Comparison of ENCODE assay signal across 21 cellular contexts in the genomic region with DNA sequence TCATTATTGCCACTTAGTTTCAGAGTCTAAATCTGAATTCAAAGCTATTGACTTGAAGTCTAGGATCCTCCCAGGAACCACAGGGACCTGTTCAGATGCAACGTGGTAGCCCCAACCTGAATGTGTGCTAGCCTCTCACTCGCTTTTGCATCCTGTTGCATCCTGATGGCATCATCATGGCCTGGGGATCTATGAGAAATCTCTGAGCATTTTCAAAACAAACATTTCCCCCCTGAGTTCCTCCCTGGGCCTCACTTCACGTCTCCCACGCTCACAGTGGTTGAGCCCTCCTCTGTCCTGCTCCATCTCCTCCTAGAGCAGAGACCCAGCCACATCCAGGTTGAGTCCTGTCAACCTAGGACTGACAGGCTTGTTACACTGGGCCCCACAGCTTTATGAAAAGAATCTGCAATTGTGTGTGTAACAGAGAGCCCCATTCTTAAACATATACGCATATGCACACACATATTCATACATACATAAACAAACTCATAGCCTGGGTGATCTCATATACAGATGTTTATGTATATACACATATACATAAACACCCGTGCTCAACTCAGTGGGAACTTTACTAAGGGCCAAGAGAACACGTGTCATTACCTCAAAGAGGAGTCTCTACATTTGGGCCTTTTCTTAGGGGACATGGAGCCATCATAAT. TPM values are rescaled to one million over a fixed set of nuclear protein-coding genes. Genes with fewer than 3 reads are reported as not detected.
DNase-seq lines count a peak whose midpoint lies in the region; ATAC-seq lines count a peak whose summit lies in the region.
"Had no signal": no experiment of that assay in that cellular context is flagged by ENCODE, and none has a peak within 500 bp of the region (broad histone marks: within the 10 kb centered on the region; RNA-seq: fewer than 3 reads in every experiment).

No MANE protein-coding gene starts in this region.

- no peak overlapping the region for H3K4me3 ChIP-seq in CD4-positive, CD25-positive, alpha-beta regulatory T cell (ENCODE audit: low read depth, low read length)

- H3K4me1 ChIP-seq in CD4-positive, CD25-positive, alpha-beta regulatory T cell (ENCODE audit: control insufficient read depth, insufficient read depth, low read length, poor library complexity, severe bottlenecking) = peaks cover 4% of the 10 kb centered on the region
- H3K4me1 ChIP-seq: BE2C had no signal

- no peak for ATAC-seq in CD4-positive, CD25-positive, alpha-beta regulatory T cell (ENCODE audit: low read depth in 2 of 2)
- ATAC-seq in naive thymus-derived CD8-positive, alpha-beta T cell = no peak
- no peak for ATAC-seq in HG02973 (IDR thresholded peaks at IDR 0.05; ENCODE audit: unreplicated experiment)

- H3K27ac Mint-ChIP-seq in activated CD4-positive, alpha-beta T cell treated with anti-CD3 and anti-CD28 coated beads, Interleukin-2, amount 10 ng/mL, durations not matched to agents 24 days and 14 days = peak overlapping the region; percentile 36
- H3K27ac Mint-ChIP-seq in CD4-positive, CD25-positive, alpha-beta regulatory T cell = peak overlapping the region in 2 of 3 donors; percentile 24 to 62
- H3K27ac Mint-ChIP-seq in naive thymus-derived CD8-positive, alpha-beta T cell = peak overlapping the region in 9 of 10 donors; percentile 91 to 100 (median 97)

- no peak for DNase-seq in activated CD4-positive, alpha-beta T cell treated with anti-CD3 and anti-CD28 coated beads, Interleukin-2, amount 10 ng/mL, durations not matched to agents 24 days and 14 days
- no peak for DNase-seq in activated CD4-positive, alpha-beta T cell treated with anti-CD3 and anti-CD28 coated beads, Interleukin-2, amount 50 U/mL, for 1 hour
- DNase-seq in CD4-positive, CD25-positive, alpha-beta regulatory T cell = no peak
- DNase-seq in activated CD8-positive, alpha-beta memory T cell treated with anti-CD3 and anti-CD28 coated beads, Interleukin-2, amount 50 U/mL, for 48 hours = peak; percentile 35
- DNase-seq in naive thymus-derived CD8-positive, alpha-beta T cell = no peak
- DNase-seq in HPDE6-E6E7 (ENCODE audit: extremely low spot score) (no peak), RPMI8226 (no peak)
- DNase-seq: 8988T; BE2C; CD8-positive, alpha-beta memory T cell; DMS79 treated with DMSO at 0.1 percent for 48 hours; HCEC 1CT; MV-4-11; NCI-H1417 treated with DMSO at 0.1 percent for 48 hours; NCI-H1930; NCI-H446; OCI-M1; SIG-M5 had no signal

- peaks cover 2% of the 10 kb centered on the region for H3K36me3 Mint-ChIP-seq in activated CD4-positive, alpha-beta T cell treated with anti-CD3 and anti-CD28 coated beads, Interleukin-2, amount 10 ng/mL, durations not matched to agents 24 days and 14 days (ENCODE audit: low read depth)
- no peaks in the 10 kb centered on the region for H3K36me3 Mint-ChIP-seq in CD4-positive, CD25-positive, alpha-beta regulatory T cell
- H3K36me3 Mint-ChIP-seq in naive thymus-derived CD8-positive, alpha-beta T cell = peaks cover 0 to 3% (median 1%) of the 10 kb centered on the region in 3 donors

- H3K27me3 ChIP-seq in CD4-positive, CD25-positive, alpha-beta regulatory T cell (ENCODE audit: control insufficient read depth, insufficient read depth, low read length) = peaks cover 7% of the 10 kb centered on the region

- no peak overlapping the region for H3K4me3 Mint-ChIP-seq in activated CD4-positive, alpha-beta T cell treated with anti-CD3 and anti-CD28 coated beads, Interleukin-2, amount 10 ng/mL, durations not matched to agents 24 days and 14 days
- no peak overlapping the region for H3K4me3 Mint-ChIP-seq in CD4-positive, CD25-positive, alpha-beta regulatory T cell
- H3K4me3 Mint-ChIP-seq in naive thymus-derived CD8-positive, alpha-beta T cell = peak overlapping the region in 6 of 10 donors; percentile 20 to 65 (median 44)
- H3K4me3 Mint-ChIP-seq: CD8-positive, alpha-beta memory T cell had no signal

- peaks cover 48% of the 10 kb centered on the region for H3K4me1 Mint-ChIP-seq in activated CD4-positive, alpha-beta T cell treated with anti-CD3 and anti-CD28 coated beads, Interleukin-2, amount 10 ng/mL, durations not matched to agents 24 days and 14 days
- H3K4me1 Mint-ChIP-seq in CD4-positive, CD25-positive, alpha-beta regulatory T cell = peaks cover 0 to 75% (median 6%) of the 10 kb centered on the region in 4 donors
- H3K4me1 Mint-ChIP-seq in naive thymus-derived CD8-positive, alpha-beta T cell = peaks cover 60 to 99% (median 97%) of the 10 kb centered on the region in 4 donors

- H3K27ac ChIP-seq in CD4-positive, CD25-positive, alpha-beta regulatory T cell (ENCODE audit: insufficient read depth, low read length, poor library complexity, severe bottlenecking) = no peak overlapping the region

- POLR2A ChIA-PET in naive thymus-derived CD8-positive, alpha-beta T cell (lab: Charles Lee) = interaction anchor here (1.2 to 1.6 kb wide), 3 partner anchors 17 to 41 kb away, joined by 3 to 4 read pairs (median 4); no protein-coding TSS in a partner anchor

- H3K36me3 ChIP-seq in CD4-positive, CD25-positive, alpha-beta regulatory T cell (ENCODE audit: control insufficient read depth, insufficient read depth, low read length) = no peaks in the 10 kb centered on the region
- H3K36me3 ChIP-seq: BE2C had no signal

- intact Hi-C loops in activated CD4-positive, alpha-beta T cell treated with anti-CD3 and anti-CD28 coated beads, Interleukin-2, amount 10 ng/mL, durations not matched to agents 24 days and 14 days (cut with micrococcal nuclease) = no loop called here

- H3K9me3 ChIP-seq in CD4-positive, CD25-positive, alpha-beta regulatory T cell (ENCODE audit: control insufficient read depth in 2 of 2, low read length in 2 of 2) = no peaks in the 10 kb centered on the region
- H3K9me3 ChIP-seq: BE2C had no signal

- H3K9me3 Mint-ChIP-seq in activated CD4-positive, alpha-beta T cell treated with anti-CD3 and anti-CD28 coated beads, Interleukin-2, amount 10 ng/mL, durations not matched to agents 24 days and 14 days = no peaks in the 10 kb centered on the region
- H3K9me3 Mint-ChIP-seq in CD4-positive, CD25-positive, alpha-beta regulatory T cell = no peaks in the 10 kb centered on the region
- no peaks in the 10 kb centered on the region for H3K9me3 Mint-ChIP-seq in naive thymus-derived CD8-positive, alpha-beta T cell
- H3K9me3 Mint-ChIP-seq: CD8-positive, alpha-beta memory T cell had no signal

- H3K27me3 Mint-ChIP-seq in activated CD4-positive, alpha-beta T cell treated with anti-CD3 and anti-CD28 coated beads, Interleukin-2, amount 10 ng/mL, durations not matched to agents 24 days and 14 days = no peaks in the 10 kb centered on the region
- peaks cover 14% of the 10 kb centered on the region for H3K27me3 Mint-ChIP-seq in CD4-positive, CD25-positive, alpha-beta regulatory T cell
- H3K27me3 Mint-ChIP-seq in naive thymus-derived CD8-positive, alpha-beta T cell = peaks cover 0 to 1% (median 0%) of the 10 kb centered on the region in 5 donors

RNA-seq across cellular contexts. Expression of gene KRT72, which starts 5.4 kb away (rescaled TPM):
- 0.09 TPM in 1 of 2 replicates, not detected in the other for total RNA-seq in activated CD4-positive, alpha-beta T cell treated with anti-CD3 and anti-CD28 coated beads, Interleukin-2, amount 10 ng/mL, durations not matched to agents 24 days and 14 days
- total RNA-seq in CD4-positive, CD25-positive, alpha-beta regulatory T cell = 1.3 TPM
- under 1 TPM in 1 of 4 donors, not detected in 3; 0.13 TPM for polyA plus RNA-seq in CD4-positive, CD25-positive, alpha-beta regulatory T cell
- total RNA-seq in naive thymus-derived CD8-positive, alpha-beta T cell = 10 to 100 TPM; 11.4 to 11.6 TPM
- polyA plus RNA-seq in naive thymus-derived CD8-positive, alpha-beta T cell = under 1 TPM in 2 of 3 donors, not detected in 1; 0.12 to 0.46 TPM
- total RNA-seq: CD8-positive, alpha-beta memory T cell; G401; RPMI7951 had no signal
- polyA plus RNA-seq: CD8-positive, alpha-beta memory T cell had no signal

RNA-seq across cellular contexts. Expression of gene KRT73, which starts 11.6 kb away (rescaled TPM):
- total RNA-seq in activated CD4-positive, alpha-beta T cell treated with anti-CD3 and anti-CD28 coated beads, Interleukin-2, amount 10 ng/mL, durations not matched to agents 24 days and 14 days = 0.09 TPM in 1 of 2 replicates, not detected in the other
- 1.0 TPM for total RNA-seq in CD4-positive, CD25-positive, alpha-beta regulatory T cell
- polyA plus RNA-seq in CD4-positive, CD25-positive, alpha-beta regulatory T cell = 1 to 10 TPM in 2 of 4 donors, not detected in 2; 1.1 to 1.4 TPM
- total RNA-seq in naive thymus-derived CD8-positive, alpha-beta T cell = 1 to 10 TPM; 8.5 to 10.0 TPM
- polyA plus RNA-seq in naive thymus-derived CD8-positive, alpha-beta T cell = 10 to 100 TPM in 1 of 3 donors, 1 to 10 TPM in 1, under 1 TPM in 1; 0.72 to 10.0 (median 1.8) TPM
- total RNA-seq: G401, RPMI7951 had no signal

RNA-seq across cellular contexts. Expression of gene KRT74, which starts 33.1 kb away (rescaled TPM):
- not detected in 2 replicates for total RNA-seq in activated CD4-positive, alpha-beta T cell treated with anti-CD3 and anti-CD28 coated beads, Interleukin-2, amount 10 ng/mL, durations not matched to agents 24 days and 14 days
- total RNA-seq in CD4-positive, CD25-positive, alpha-beta regulatory T cell = not detected
- not detected for polyA plus RNA-seq in CD4-positive, CD25-positive, alpha-beta regulatory T cell
- under 1 TPM in 1 of 2 experiments, not detected in 1; 0.26 TPM for total RNA-seq in naive thymus-derived CD8-positive, alpha-beta T cell
- not detected for polyA plus RNA-seq in naive thymus-derived CD8-positive, alpha-beta T cell
- total RNA-seq: CD8-positive, alpha-beta memory T cell; G401; RPMI7951 had no signal
- polyA plus RNA-seq: CD8-positive, alpha-beta memory T cell had no signal

RNA-seq across cellular contexts. Expression of gene KRT2, which starts 45.3 kb away (rescaled TPM):
- total RNA-seq in activated CD4-positive, alpha-beta T cell treated with anti-CD3 and anti-CD28 coated beads, Interleukin-2, amount 10 ng/mL, durations not matched to agents 24 days and 14 days = not detected in 2 replicates
- 0.42 TPM for total RNA-seq in CD4-positive, CD25-positive, alpha-beta regulatory T cell
- under 1 TPM in 3 of 4 donors, not detected in 1; 0.23 to 0.80 (median 0.25) TPM for polyA plus RNA-seq in CD4-positive, CD25-positive, alpha-beta regulatory T cell
- total RNA-seq in naive thymus-derived CD8-positive, alpha-beta T cell = under 1 TPM; 0.62 to 0.77 TPM
- polyA plus RNA-seq in naive thymus-derived CD8-positive, alpha-beta T cell = 1 to 10 TPM; 1.1 to 3.4 (median 1.2) TPM
- total RNA-seq: CD8-positive, alpha-beta memory T cell; G401; RPMI7951 had no signal

RNA-seq across cellular contexts. Expression of gene KRT71, which starts 53.8 kb away (rescaled TPM):
- not detected in 2 replicates for total RNA-seq in activated CD4-positive, alpha-beta T cell treated with anti-CD3 and anti-CD28 coated beads, Interleukin-2, amount 10 ng/mL, durations not matched to agents 24 days and 14 days
- total RNA-seq in CD4-positive, CD25-positive, alpha-beta regulatory T cell = not detected
- not detected for polyA plus RNA-seq in CD4-positive, CD25-positive, alpha-beta regulatory T cell
- total RNA-seq in naive thymus-derived CD8-positive, alpha-beta T cell = not detected
- not detected for polyA plus RNA-seq in naive thymus-derived CD8-positive, alpha-beta T cell
- total RNA-seq: CD8-positive, alpha-beta memory T cell; G401; RPMI7951 had no signal
- polyA plus RNA-seq: CD8-positive, alpha-beta memory T cell had no signal

Comparison
In these comparisons a context has a peak if more than half of its experiments do, and no peak if none do; other contexts are left out.
1. H3K27ac Mint-ChIP-seq: peak in every context shown above with its lines; median percentile 97 in naive thymus-derived CD8-positive, alpha-beta T cell; 43 in CD4-positive, CD25-positive, alpha-beta regulatory T cell; 36 in activated CD4-positive, alpha-beta T cell treated with anti-CD3 and anti-CD28 coated beads, Interleukin-2, amount 10 ng/mL, durations not matched to agents 24 days and 14 days.
2. H3K4me3 Mint-ChIP-seq: peak in naive thymus-derived CD8-positive, alpha-beta T cell (6 of 10); none in activated CD4-positive, alpha-beta T cell treated with anti-CD3 and anti-CD28 coated beads, Interleukin-2, amount 10 ng/mL, durations not matched to agents 24 days and 14 days (single experiment) and CD4-positive, CD25-positive, alpha-beta regulatory T cell (0 of 4).